ENCODE assay signal across 2 cellular contexts in the genomic region with DNA sequence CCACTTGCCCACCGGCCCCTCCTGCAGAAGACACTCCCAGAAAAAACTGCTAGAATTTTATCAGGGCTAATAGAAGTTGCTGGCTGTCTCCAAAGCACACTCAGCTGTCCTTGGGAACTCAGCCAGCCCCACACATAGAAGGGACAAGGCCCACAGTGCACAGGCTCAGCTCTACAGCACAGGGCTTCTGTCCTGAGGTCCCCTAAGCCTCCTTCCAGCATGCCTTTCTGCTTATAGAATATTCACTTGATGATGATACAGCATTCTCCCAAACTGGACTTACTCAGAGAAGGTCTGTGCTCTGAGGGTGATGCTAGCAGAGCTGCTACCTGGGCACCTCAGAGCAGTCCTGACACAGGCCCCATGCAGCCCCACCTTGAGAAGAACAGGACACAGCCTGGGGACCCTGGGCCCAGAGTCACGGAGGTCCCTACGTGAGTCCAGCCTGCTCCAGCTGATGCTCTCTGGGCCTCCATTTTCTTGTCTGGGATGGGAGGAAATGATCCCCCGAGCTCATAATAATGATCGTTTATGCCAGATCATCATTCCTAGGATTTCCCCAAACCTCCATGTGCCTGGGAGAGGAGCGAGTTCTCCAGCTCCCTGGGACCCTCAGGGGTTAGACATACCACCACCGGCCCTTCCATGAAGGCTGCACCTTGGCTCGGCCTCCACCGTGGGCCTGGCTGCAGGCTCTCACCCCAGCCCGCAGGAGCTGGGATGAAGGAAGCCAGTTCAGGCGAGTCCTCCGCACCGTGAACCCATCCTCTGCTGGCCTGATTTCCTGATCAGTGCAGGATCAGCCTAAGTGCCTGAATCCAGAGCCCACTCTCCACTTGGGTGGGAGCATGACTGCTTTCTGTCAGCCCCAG.
A peak's percentile ranks its signal among the peaks of the same experiment; 100 is the strongest.
TF ChIP-seq lines count a peak whose summit lies in the region.

No MANE protein-coding gene starts in this region.

TF ChIP-seq in A549, 52 proteins besides CTCF, POLR2A, EP300 and RAD21:
- TF ChIP-seq MAFK (IDR thresholded peaks at IDR 0.05; ENCODE audit: partially characterized antibody) (peak; percentile 27), RNF2 (IDR thresholded peaks at IDR 0.05; ENCODE audit: borderline replicate concordance, low read depth) (no peak)
- TF ChIP-seq, protein P1, sequence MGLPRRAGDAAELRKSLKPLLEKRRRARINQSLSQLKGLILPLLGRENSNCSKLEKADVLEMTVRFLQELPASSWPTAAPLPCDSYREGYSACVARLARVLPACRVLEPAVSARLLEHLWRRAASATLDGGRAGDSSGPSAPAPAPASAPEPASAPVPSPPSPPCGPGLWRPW (IDR thresholded peaks at IDR 0.05): no peak

TF ChIP-seq in HepG2, 621 proteins besides CTCF, POLR2A, EP300 and RAD21 (continued from another document):
- TF ChIP-seq MTF1 (CRISPR knock-in tag; IDR thresholded peaks at IDR 0.05): no peak
- TF ChIP-seq MAFK (conservative IDR thresholded peaks at IDR 0.05 in 1 of 2, IDR thresholded peaks at IDR 0.05 in 1 of 2; ENCODE audit: low read length in 2 of 2): peak; percentile 20 to 50; a peak in 2 of 4 replicates
- 0 out of 2 replicates have a peak, but pooled peaks have one; percentile 25 for TF ChIP-seq MAFF (IDR thresholded peaks at IDR 0.05; ENCODE audit: low read depth, low read length)
TF ChIP-seq in HepG2: peak in this region for 2.
